ENCODE assay signal across 13 cellular contexts in genomic region chr1:175221548-175222175, GRCh38. TPM values are rescaled to one million over a fixed set of nuclear protein-coding genes. Genes with fewer than 3 reads are reported as not detected.
DNase-seq lines count a peak whose midpoint lies in the region; ATAC-seq and TF ChIP-seq lines count a peak whose summit lies in the region.
"Had no signal": no experiment of that assay in that cellular context is flagged by ENCODE, and none has a peak within 500 bp of the region (broad histone marks: within the 10 kb centered on the region; RNA-seq: fewer than 3 reads in every experiment).

No MANE protein-coding gene starts in this region.

- H3K4me3 ChIP-seq in SJCRH30 (peak overlapping the region; percentile 5; the same call in 1 of the 2 replicates), heart left ventricle (no peak overlapping the region)

- WGBS in heart left ventricle, 4 donors, result 35 to 50% (median 44%) methylated on average over 10 of the region's 10 CpGs

- peak overlapping the region; percentile 74 for H3K27ac ChIP-seq in SJCRH30
- peak overlapping the region in 9 of 12 donors; percentile 8 to 65 (median 31) for H3K27ac ChIP-seq in heart left ventricle
- H3K27ac ChIP-seq: HL-60 had no signal

- no peak for TF ChIP-seq POLR2A in heart left ventricle (IDR thresholded peaks at IDR 0.05)

- peak in 10 of 12 donors; percentile 16 to 48 (median 34) for TF ChIP-seq CTCF in heart left ventricle (IDR thresholded peaks at IDR 0.05)
- peak; percentile 12 to 39 (median 18) for TF ChIP-seq CTCF in nephron (IDR thresholded peaks at IDR 0.05; ENCODE audit: unreplicated experiment in 3 of 3)

- DNase-seq in ACHN, result peak; percentile 52
- peak in 1 of 2 experiments; percentile 19 for DNase-seq in SJCRH30
- DNase-seq in heart left ventricle, result peak in 4 of 5 donors; percentile 48 to 56 (median 51)
- no peak for DNase-seq in NCI-H2227 (lab: John Stamatoyannopoulos, UW; ENCODE audit: unreplicated experiment)
- no peak for DNase-seq in NK-92 (lab: John Stamatoyannopoulos, UW; ENCODE audit: unreplicated experiment)
- DNase-seq: activated CD4-positive, alpha-beta T cell treated with anti-CD3 and anti-CD28 coated beads, Interleukin-2, amount 10 ng/mL, durations not matched to agents 24 days and 14 days; GDM1; NCI-H1694 had no signal

- H3K27me3 ChIP-seq in SJCRH30 (no peaks in the 10 kb centered on the region), heart left ventricle (no peaks in the 10 kb centered on the region)

- H3K4me1 ChIP-seq in SJCRH30 (peaks cover 41% of the 10 kb centered on the region), heart left ventricle (peaks cover 0 to 39% (median 17%) of the 10 kb centered on the region in 12 donors)

- intact Hi-C loops in heart left ventricle (cut with DNase I), result loop anchor here in 9 of 10 donors (1.0 to 10.0 kb wide), 7 partner anchors 64 to 97 kb away; no protein-coding TSS in a partner anchor

- H3K27ac Mint-ChIP-seq in nephron, result peak overlapping the region in 2 of 3 experiments; percentile 46 to 73
- H3K27ac Mint-ChIP-seq: activated CD4-positive, alpha-beta T cell treated with anti-CD3 and anti-CD28 coated beads, Interleukin-2, amount 10 ng/mL, durations not matched to agents 24 days and 14 days had no signal

- H3K9me3 Mint-ChIP-seq in nephron, result no peaks in the 10 kb centered on the region
- H3K9me3 Mint-ChIP-seq: activated CD4-positive, alpha-beta T cell treated with anti-CD3 and anti-CD28 coated beads, Interleukin-2, amount 10 ng/mL, durations not matched to agents 24 days and 14 days had no signal

- H3K4me1 Mint-ChIP-seq in nephron, result peaks cover 30% of the 10 kb centered on the region

- peaks cover 4% of the 10 kb centered on the region for H3K27me3 Mint-ChIP-seq in nephron (ENCODE audit: low read depth)

- H3K36me3 ChIP-seq in SJCRH30 (no peaks in the 10 kb centered on the region), heart left ventricle (no peaks in the 10 kb centered on the region)

- ATAC-seq in heart left ventricle (peak in 3 of 4 donors; percentile 57 to 71 (median 70)), GM18868 (IDR thresholded peaks at IDR 0.05; ENCODE audit: unreplicated experiment) (no peak), HG02840 (IDR thresholded peaks at IDR 0.05; ENCODE audit: low FRiP score, unreplicated experiment) (no peak)

- H3K36me3 Mint-ChIP-seq in nephron (ENCODE audit: low read depth), result no peaks in the 10 kb centered on the region

- no peaks in the 10 kb centered on the region for H3K9me3 ChIP-seq in SJCRH30 (replicated peaks)
- no peaks in the 10 kb centered on the region for H3K9me3 ChIP-seq in heart left ventricle

- H3K4me3 Mint-ChIP-seq in nephron, result peak overlapping the region in 1 of 3 experiments; percentile 15
- H3K4me3 Mint-ChIP-seq: activated CD4-positive, alpha-beta T cell treated with anti-CD3 and anti-CD28 coated beads, Interleukin-2, amount 10 ng/mL, durations not matched to agents 24 days and 14 days had no signal

- in situ Hi-C loops in ACHN (cut with HindIII; ENCODE audit: low pct_ligation_motif_present, low pct_unique_long_range_greater_than_20kb, low sequenced_read_pairs), result no loop called here

RNA-seq across cellular contexts. Expression of gene KIAA0040, which starts 29.1 kb away (rescaled TPM):
- total RNA-seq in SJCRH30 (2014; rRNA removed; shearing (Covaris generic)), result 1.7 and 2.1 TPM in 2 replicates
- 10 to 100 TPM; 10.0 to 45.3 (median 12.9) TPM for total RNA-seq in heart left ventricle
- polyA plus RNA-seq in heart left ventricle, result 10 to 100 TPM in 1 of 2 donors, 1 to 10 TPM in 1; 4.8 to 16.0 TPM
- total RNA-seq: myocyte had no signal

Comparison
In these comparisons a context has a peak if more than half of its experiments do, and no peak if none do; other contexts are left out.
1. DNase-seq: peak in ACHN (single experiment) and heart left ventricle (4 of 5); none in NCI-H2227 (single experiment) and NK-92 (single experiment).
2. ATAC-seq: peak in heart left ventricle (3 of 4); none in GM18868 (single experiment) and HG02840 (single experiment).